Comparison of ENCODE assay signal across 2 cellular contexts in genomic region chr1:94693435-94693834, GRCh38.
TF ChIP-seq lines count a peak whose summit lies in the region.

No MANE protein-coding gene starts in this region.

TF ChIP-seq in IMR-90, 13 proteins besides CTCF, POLR2A, EP300 and RAD21:
- TF ChIP-seq MAFK (IDR thresholded peaks at IDR 0.05; ENCODE audit: low read depth, low read length) = no peak
- no peak for TF ChIP-seq BHLHE40 (IDR thresholded peaks at IDR 0.05; ENCODE audit: low read depth, low read length)
- TF ChIP-seq FOS (IDR thresholded peaks at IDR 0.05; ENCODE audit: low read depth, low read length) = no peak
- TF ChIP-seq, protein P1, sequence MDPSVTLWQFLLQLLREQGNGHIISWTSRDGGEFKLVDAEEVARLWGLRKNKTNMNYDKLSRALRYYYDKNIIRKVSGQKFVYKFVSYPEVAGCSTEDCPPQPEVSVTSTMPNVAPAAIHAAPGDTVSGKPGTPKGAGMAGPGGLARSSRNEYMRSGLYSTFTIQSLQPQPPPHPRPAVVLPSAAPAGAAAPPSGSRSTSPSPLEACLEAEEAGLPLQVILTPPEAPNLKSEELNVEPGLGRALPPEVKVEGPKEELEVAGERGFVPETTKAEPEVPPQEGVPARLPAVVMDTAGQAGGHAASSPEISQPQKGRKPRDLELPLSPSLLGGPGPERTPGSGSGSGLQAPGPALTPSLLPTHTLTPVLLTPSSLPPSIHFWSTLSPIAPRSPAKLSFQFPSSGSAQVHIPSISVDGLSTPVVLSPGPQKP (IDR thresholded peaks at IDR 0.05; ENCODE audit: borderline replicate concordance, low read depth, low read length) = no peak
- TF ChIP-seq, protein P2, sequence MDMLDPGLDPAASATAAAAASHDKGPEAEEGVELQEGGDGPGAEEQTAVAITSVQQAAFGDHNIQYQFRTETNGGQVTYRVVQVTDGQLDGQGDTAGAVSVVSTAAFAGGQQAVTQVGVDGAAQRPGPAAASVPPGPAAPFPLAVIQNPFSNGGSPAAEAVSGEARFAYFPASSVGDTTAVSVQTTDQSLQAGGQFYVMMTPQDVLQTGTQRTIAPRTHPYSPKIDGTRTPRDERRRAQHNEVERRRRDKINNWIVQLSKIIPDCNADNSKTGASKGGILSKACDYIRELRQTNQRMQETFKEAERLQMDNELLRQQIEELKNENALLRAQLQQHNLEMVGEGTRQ (IDR thresholded peaks at IDR 0.05; ENCODE audit: low read depth, low read length) = no peak
- TF ChIP-seq NFE2L2 (IDR thresholded peaks at IDR 0.05; ENCODE audit: low read depth, low read length) = no peak
- no peak for TF ChIP-seq MXI1 (IDR thresholded peaks at IDR 0.05; ENCODE audit: borderline replicate concordance, low read depth, low read length)
- TF ChIP-seq RCOR1 (IDR thresholded peaks at IDR 0.05; ENCODE audit: insufficient replicate concordance, low read length) = no peak

TF ChIP-seq in H1, 55 proteins besides CTCF, POLR2A, EP300 and RAD21:
- TF ChIP-seq NANOG (IDR thresholded peaks at IDR 0.05; ENCODE audit: insufficient read depth, low read depth, low read length, poor library complexity, severe bottlenecking) (no peak), ATF3 (IDR thresholded peaks at IDR 0.05; ENCODE audit: insufficient read depth, low read depth, low read length) (no peak), SIX5 (IDR thresholded peaks at IDR 0.05; ENCODE audit: low read depth, low read length) (no peak), KDM4A (IDR thresholded peaks at IDR 0.05; ENCODE audit: low read depth, low read length, severe bottlenecking) (no peak), EGR1 (IDR thresholded peaks at IDR 0.05; ENCODE audit: borderline replicate concordance, low read depth, low read length) (no peak)
- TF ChIP-seq, protein P3, sequence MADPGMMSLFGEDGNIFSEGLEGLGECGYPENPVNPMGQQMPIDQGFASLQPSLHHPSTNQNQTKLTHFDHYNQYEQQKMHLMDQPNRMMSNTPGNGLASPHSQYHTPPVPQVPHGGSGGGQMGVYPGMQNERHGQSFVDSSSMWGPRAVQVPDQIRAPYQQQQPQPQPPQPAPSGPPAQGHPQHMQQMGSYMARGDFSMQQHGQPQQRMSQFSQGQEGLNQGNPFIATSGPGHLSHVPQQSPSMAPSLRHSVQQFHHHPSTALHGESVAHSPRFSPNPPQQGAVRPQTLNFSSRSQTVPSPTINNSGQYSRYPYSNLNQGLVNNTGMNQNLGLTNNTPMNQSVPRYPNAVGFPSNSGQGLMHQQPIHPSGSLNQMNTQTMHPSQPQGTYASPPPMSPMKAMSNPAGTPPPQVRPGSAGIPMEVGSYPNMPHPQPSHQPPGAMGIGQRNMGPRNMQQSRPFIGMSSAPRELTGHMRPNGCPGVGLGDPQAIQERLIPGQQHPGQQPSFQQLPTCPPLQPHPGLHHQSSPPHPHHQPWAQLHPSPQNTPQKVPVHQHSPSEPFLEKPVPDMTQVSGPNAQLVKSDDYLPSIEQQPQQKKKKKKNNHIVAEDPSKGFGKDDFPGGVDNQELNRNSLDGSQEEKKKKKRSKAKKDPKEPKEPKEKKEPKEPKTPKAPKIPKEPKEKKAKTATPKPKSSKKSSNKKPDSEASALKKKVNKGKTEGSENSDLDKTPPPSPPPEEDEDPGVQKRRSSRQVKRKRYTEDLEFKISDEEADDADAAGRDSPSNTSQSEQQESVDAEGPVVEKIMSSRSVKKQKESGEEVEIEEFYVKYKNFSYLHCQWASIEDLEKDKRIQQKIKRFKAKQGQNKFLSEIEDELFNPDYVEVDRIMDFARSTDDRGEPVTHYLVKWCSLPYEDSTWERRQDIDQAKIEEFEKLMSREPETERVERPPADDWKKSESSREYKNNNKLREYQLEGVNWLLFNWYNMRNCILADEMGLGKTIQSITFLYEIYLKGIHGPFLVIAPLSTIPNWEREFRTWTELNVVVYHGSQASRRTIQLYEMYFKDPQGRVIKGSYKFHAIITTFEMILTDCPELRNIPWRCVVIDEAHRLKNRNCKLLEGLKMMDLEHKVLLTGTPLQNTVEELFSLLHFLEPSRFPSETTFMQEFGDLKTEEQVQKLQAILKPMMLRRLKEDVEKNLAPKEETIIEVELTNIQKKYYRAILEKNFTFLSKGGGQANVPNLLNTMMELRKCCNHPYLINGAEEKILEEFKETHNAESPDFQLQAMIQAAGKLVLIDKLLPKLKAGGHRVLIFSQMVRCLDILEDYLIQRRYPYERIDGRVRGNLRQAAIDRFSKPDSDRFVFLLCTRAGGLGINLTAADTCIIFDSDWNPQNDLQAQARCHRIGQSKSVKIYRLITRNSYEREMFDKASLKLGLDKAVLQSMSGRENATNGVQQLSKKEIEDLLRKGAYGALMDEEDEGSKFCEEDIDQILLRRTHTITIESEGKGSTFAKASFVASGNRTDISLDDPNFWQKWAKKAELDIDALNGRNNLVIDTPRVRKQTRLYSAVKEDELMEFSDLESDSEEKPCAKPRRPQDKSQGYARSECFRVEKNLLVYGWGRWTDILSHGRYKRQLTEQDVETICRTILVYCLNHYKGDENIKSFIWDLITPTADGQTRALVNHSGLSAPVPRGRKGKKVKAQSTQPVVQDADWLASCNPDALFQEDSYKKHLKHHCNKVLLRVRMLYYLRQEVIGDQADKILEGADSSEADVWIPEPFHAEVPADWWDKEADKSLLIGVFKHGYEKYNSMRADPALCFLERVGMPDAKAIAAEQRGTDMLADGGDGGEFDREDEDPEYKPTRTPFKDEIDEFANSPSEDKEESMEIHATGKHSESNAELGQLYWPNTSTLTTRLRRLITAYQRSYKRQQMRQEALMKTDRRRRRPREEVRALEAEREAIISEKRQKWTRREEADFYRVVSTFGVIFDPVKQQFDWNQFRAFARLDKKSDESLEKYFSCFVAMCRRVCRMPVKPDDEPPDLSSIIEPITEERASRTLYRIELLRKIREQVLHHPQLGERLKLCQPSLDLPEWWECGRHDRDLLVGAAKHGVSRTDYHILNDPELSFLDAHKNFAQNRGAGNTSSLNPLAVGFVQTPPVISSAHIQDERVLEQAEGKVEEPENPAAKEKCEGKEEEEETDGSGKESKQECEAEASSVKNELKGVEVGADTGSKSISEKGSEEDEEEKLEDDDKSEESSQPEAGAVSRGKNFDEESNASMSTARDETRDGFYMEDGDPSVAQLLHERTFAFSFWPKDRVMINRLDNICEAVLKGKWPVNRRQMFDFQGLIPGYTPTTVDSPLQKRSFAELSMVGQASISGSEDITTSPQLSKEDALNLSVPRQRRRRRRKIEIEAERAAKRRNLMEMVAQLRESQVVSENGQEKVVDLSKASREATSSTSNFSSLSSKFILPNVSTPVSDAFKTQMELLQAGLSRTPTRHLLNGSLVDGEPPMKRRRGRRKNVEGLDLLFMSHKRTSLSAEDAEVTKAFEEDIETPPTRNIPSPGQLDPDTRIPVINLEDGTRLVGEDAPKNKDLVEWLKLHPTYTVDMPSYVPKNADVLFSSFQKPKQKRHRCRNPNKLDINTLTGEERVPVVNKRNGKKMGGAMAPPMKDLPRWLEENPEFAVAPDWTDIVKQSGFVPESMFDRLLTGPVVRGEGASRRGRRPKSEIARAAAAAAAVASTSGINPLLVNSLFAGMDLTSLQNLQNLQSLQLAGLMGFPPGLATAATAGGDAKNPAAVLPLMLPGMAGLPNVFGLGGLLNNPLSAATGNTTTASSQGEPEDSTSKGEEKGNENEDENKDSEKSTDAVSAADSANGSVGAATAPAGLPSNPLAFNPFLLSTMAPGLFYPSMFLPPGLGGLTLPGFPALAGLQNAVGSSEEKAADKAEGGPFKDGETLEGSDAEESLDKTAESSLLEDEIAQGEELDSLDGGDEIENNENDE (IDR thresholded peaks at IDR 0.05; ENCODE audit: insufficient replicate concordance, low read length) = no peak
